8 cellular contexts compared by ENCODE assay signal in the genomic region with DNA sequence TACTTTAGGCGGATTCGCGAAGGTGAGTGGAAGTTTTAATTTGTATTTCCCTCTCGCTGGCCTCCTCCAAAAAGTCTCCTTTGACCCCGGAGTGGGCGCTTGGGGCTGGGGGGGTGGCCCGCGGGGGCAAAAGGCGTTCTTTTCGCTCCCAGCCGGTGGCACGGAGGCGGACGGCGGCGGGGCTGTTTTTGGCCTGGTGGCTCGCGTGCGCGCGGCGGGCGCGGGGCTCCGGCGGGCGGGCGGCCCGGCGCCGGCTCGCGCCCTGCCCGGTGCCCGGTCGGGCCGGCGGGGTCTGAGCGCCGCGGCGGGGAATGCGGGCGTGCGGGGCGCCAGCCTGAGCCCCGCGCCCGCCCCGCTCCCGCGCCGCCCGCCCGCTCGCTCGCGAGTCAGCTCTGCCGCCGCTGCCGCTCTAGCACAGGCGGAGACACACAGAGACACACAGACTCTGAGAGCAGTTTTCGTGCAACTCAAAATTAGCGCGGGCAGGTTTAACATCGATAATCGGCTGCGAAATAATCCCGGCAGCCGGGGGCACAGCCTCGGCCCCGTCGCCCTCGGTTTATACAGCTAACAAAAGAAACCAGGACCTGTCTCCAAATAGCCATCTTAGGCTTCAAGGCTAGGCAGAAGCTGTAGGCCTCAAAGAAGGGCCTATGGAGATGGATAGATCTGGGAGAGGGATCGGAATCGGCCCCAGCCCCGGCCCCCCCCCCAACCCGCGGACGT. TPM values are rescaled to one million over a fixed set of nuclear protein-coding genes. Genes with fewer than 3 reads are reported as not detected.
DNase-seq lines count a peak whose midpoint lies in the region; ATAC-seq and TF ChIP-seq lines count a peak whose summit lies in the region.

No MANE protein-coding gene starts in this region.

- peak overlapping the region; percentile 88 for H3K4me3 Mint-ChIP-seq in central memory CD8-positive, alpha-beta T cell

- peaks cover 49% of the 10 kb centered on the region for H3K4me1 Mint-ChIP-seq in central memory CD8-positive, alpha-beta T cell

- peak; percentile 60 for DNase-seq in NCI-H146 treated with DMSO at 0.1 percent for 48 hours (lab: John Stamatoyannopoulos, UW; ENCODE audit: unreplicated experiment)
- DNase-seq in activated CD4-positive, CD25-positive, alpha-beta regulatory T cell treated with anti-CD3 and anti-CD28 coated beads, Interleukin-2, amount 50 U/mL, for 16 hours (ENCODE audit: low read depth, low spot score), result peak; percentile 26
- DNase-seq in central memory CD8-positive, alpha-beta T cell (ENCODE audit: low spot score in 2 of 2), result peak; percentile 36 to 58
- DNase-seq in kidney epithelial cell (ENCODE audit: low read depth), result no peak
- peak; percentile 37 to 46 (median 38) for DNase-seq in stimulated activated CD4-positive, alpha-beta T cell treated with anti-CD3 and anti-CD28 coated beads, Interleukin-12 subunit alpha, Interleukin-12 subunit beta, amount 100 ng/mL, for 48 hours (ENCODE audit: low read depth in 2 of 3, low spot score in 1 of 3)

- no peaks in the 10 kb centered on the region for H3K36me3 ChIP-seq in kidney epithelial cell (ENCODE audit: control insufficient read depth, insufficient read depth, low read length)

- no peak for TF ChIP-seq CTCF in GM12875 (IDR thresholded peaks at IDR 0.05; ENCODE audit: borderline replicate concordance, insufficient read depth, low read depth, low read length)
- TF ChIP-seq CTCF in kidney epithelial cell (IDR thresholded peaks at IDR 0.05; ENCODE audit: insufficient read depth, low read length, poor library complexity, severe bottlenecking), result no peak

- H3K27ac Mint-ChIP-seq in central memory CD8-positive, alpha-beta T cell (ENCODE audit: low read depth), result peak overlapping the region; percentile 99

- H3K36me3 Mint-ChIP-seq in central memory CD8-positive, alpha-beta T cell (ENCODE audit: insufficient read depth), result peaks cover 30% of the 10 kb centered on the region

- no peak for ATAC-seq in central memory CD8-positive, alpha-beta T cell (replicated peaks; ENCODE audit: extremely low read depth, poor library complexity, severe bottlenecking)
- ATAC-seq in HG02938 (IDR thresholded peaks at IDR 0.05; ENCODE audit: unreplicated experiment) (no peak), HG02571 (IDR thresholded peaks at IDR 0.05; ENCODE audit: unreplicated experiment) (no peak)

- H3K4me3 ChIP-seq in GM12875 (ENCODE audit: low read depth, low read length), result peak overlapping the region; percentile 96
- peak overlapping the region; percentile 83 for H3K4me3 ChIP-seq in kidney epithelial cell (ENCODE audit: low read depth, low read length)

- H3K27me3 ChIP-seq in kidney epithelial cell (ENCODE audit: control insufficient read depth, insufficient read depth, low read length), result no peaks in the 10 kb centered on the region

- H3K27me3 Mint-ChIP-seq in central memory CD8-positive, alpha-beta T cell, result no peaks in the 10 kb centered on the region

- H3K9me3 Mint-ChIP-seq in central memory CD8-positive, alpha-beta T cell, result no peaks in the 10 kb centered on the region

RNA-seq across cellular contexts. Expression of gene ARID2, which starts 0.8 kb away (rescaled TPM):
- total RNA-seq in kidney epithelial cell, result 17.6 and 21.1 TPM in 2 replicates
